ENCODE assay signal across 8 cellular contexts in the genomic region with DNA sequence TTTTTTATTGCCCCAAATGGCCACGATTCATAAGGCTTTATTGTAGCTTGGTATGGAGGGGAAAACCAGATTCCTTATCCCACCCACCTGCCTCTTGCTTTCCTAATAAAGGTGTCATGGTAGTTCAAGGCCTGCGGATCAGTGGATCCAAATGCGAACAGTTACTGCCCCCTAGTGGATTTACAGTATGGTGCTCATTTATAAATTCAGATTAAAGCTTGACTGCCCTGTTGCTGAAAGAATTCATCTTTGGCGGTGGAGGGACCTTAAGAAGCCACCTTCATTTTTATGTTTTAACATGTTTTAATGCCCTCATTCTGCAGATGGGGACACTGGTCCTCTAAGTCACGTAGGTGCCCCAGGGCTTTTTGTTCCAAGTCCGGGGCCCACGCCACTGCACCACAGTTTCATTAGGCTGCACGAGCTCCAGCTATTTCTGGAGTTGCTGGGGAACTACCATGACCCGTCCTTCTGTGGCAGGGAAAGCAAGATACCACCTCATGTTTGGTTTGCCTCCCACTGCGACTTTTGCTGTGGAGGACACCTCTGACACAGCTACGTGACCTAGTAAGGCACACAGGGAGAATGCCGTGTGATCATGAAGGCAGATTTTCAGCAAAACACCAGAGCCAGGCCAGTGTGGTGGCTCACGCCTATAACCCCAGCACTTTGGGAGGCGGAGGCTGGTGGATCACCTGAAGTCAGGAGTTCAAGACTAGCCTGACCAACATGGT. TPM values are rescaled to one million over a fixed set of nuclear protein-coding genes. Genes with fewer than 3 reads are reported as not detected.
A peak's percentile ranks its signal among the peaks of the same experiment; 100 is the strongest.
DNase-seq lines count a peak whose midpoint lies in the region; ATAC-seq and TF ChIP-seq lines count a peak whose summit lies in the region.

No MANE protein-coding gene starts in this region.

- RAD21 ChIA-PET in HCT116 (lab: Charles Lee; ENCODE audit: low non-redundant PET in 1 of 2, low total read pairs in 2 of 2, uncharacterized antibody in 2 of 2, unreplicated experiment in 2 of 2) = interaction anchor here (0.5 to 2.1 kb wide), 10 partner anchors 26 to 361 kb away, joined by 3 to 11 read pairs (median 5); a partner anchor contains a TSS

- H3K4me2 ChIP-seq in HCT116 (ENCODE audit: low read length) = no peak overlapping the region

- H3K27ac Mint-ChIP-seq in activated naive CD4-positive, alpha-beta T cell treated with anti-CD3 and anti-CD28 coated beads, Interleukin-2, amount 10 ng/mL, durations not matched to agents 7 days and 5 days = no peak overlapping the region

- H3K4me3 Mint-ChIP-seq in activated naive CD4-positive, alpha-beta T cell treated with anti-CD3 and anti-CD28 coated beads, Interleukin-2, amount 10 ng/mL, durations not matched to agents 7 days and 5 days = no peak overlapping the region

- TF ChIP-seq POLR2A in HCT116 (IDR thresholded peaks at IDR 0.05; ENCODE audit: borderline replicate concordance, extremely low read depth, insufficient read depth, insufficient read length) = no peak

- H3K27me3 ChIP-seq in HCT116 (ENCODE audit: insufficient read depth, low read length) (no peaks in the 10 kb centered on the region), left ventricle myocardium inferior (ENCODE audit: low read depth) (no peaks in the 10 kb centered on the region)

- H3K79me2 ChIP-seq in HCT116 (ENCODE audit: insufficient read depth, low read length) = no peaks in the 10 kb centered on the region

- H3K36me3 ChIP-seq in HCT116 (ENCODE audit: control insufficient read depth in 1 of 2, insufficient read depth in 2 of 2, low read length in 2 of 2) (no peaks in the 10 kb centered on the region), left ventricle myocardium inferior (no peaks in the 10 kb centered on the region)

- H3K4me1 Mint-ChIP-seq in activated naive CD4-positive, alpha-beta T cell treated with anti-CD3 and anti-CD28 coated beads, Interleukin-2, amount 10 ng/mL, durations not matched to agents 7 days and 5 days = peaks cover 24% of the 10 kb centered on the region

- peaks cover 19% of the 10 kb centered on the region for H3K27me3 Mint-ChIP-seq in activated naive CD4-positive, alpha-beta T cell treated with anti-CD3 and anti-CD28 coated beads, Interleukin-2, amount 10 ng/mL, durations not matched to agents 7 days and 5 days

- BruUV-seq in HCT116 (replicated peaks; lab: Mats Ljungman, UMichigan) = no TSS peak

- TF ChIP-seq CTCF in HCT116 (IDR thresholded peaks at IDR 0.05 in 2 of 3, conservative IDR thresholded peaks at IDR 0.05 in 1 of 3; ENCODE audit: borderline replicate concordance in 1 of 3, insufficient read depth in 1 of 3, low read depth in 2 of 3, low read length in 2 of 3) = peak; percentile 68 to 92 (median 88)
- peak; percentile 87 for TF ChIP-seq CTCF in left ventricle myocardium inferior (IDR thresholded peaks at IDR 0.05; ENCODE audit: borderline replicate concordance)

- H3K9me2 ChIP-seq in HCT116 (ENCODE audit: insufficient read depth) = no peaks in the 10 kb centered on the region

- no peaks in the 10 kb centered on the region for H3K36me3 Mint-ChIP-seq in activated naive CD4-positive, alpha-beta T cell treated with anti-CD3 and anti-CD28 coated beads, Interleukin-2, amount 10 ng/mL, durations not matched to agents 7 days and 5 days

- no peaks in the 10 kb centered on the region; a peak in 1 of 4 replicates for H3K4me1 ChIP-seq in HCT116 (ENCODE audit: control insufficient read depth in 1 of 2, insufficient read depth in 2 of 2, low read length in 2 of 2)
- H3K4me1 ChIP-seq in left ventricle myocardium inferior = peaks cover 45% of the 10 kb centered on the region

- H3K4me3 ChIP-seq in HCT116 (replicated peaks in 1 of 2; ENCODE audit: low read depth in 1 of 2, low read length in 2 of 2) (no peak overlapping the region), left ventricle myocardium inferior (no peak overlapping the region)

- H3K9me3 ChIP-seq in HCT116 (ENCODE audit: control insufficient read depth in 1 of 2, insufficient read depth in 1 of 2, low read depth in 1 of 2, low read length in 2 of 2) (no peaks in the 10 kb centered on the region), left ventricle myocardium inferior (replicated peaks) (no peaks in the 10 kb centered on the region)

- H3K27ac ChIP-seq in HCT116 (ENCODE audit: low read depth, low read length) = no peak overlapping the region
- no peak overlapping the region for H3K27ac ChIP-seq in left ventricle myocardium inferior (replicated peaks)

- DNase-seq in DMS 273 (lab: John Stamatoyannopoulos, UW; ENCODE audit: unreplicated experiment) = peak; percentile 77
- DNase-seq in HCT116 (ENCODE audit: low read depth, low spot score) = peak; percentile 59
- DNase-seq in NCI-H526 (lab: John Stamatoyannopoulos, UW) = peak; percentile 48 to 89
- DNase-seq in activated naive CD4-positive, alpha-beta T cell treated with anti-CD3 and anti-CD28 coated beads, Interleukin-2, amount 10 ng/mL, durations not matched to agents 7 days and 5 days = peak; percentile 56
- no peak for DNase-seq in left ventricle myocardium inferior
- no peak for DNase-seq in sciatic nerve (ENCODE audit: low spot score)
- DNase-seq in ureter (ENCODE audit: low spot score) = no peak

- POLR2A ChIA-PET in HCT116 (lab: Charles Lee) = interaction anchor here (0.7 to 1.7 kb wide), 7 partner anchors 20 to 312 kb away, joined by 3 to 6 read pairs (median 3); a partner anchor contains a TSS

- no peak overlapping the region for H3K9ac ChIP-seq in HCT116 (ENCODE audit: low read length)

- intact Hi-C loops in HCT116 (cut with micrococcal nuclease) = loop anchor here (1.0 to 5.0 kb wide), 5 partner anchors 56 to 361 kb away; no protein-coding TSS in a partner anchor
- intact Hi-C loops in left ventricle myocardium inferior (cut with micrococcal nuclease) = loop anchor here (5.0 kb wide), 1 partner anchor 311 kb away; no protein-coding TSS in a partner anchor
- intact Hi-C loops in sciatic nerve (cut with DNase I) = no loop called here

- CTCF ChIA-PET in HCT116 (lab: Charles Lee) = interaction anchor here (0.6 to 4.9 kb wide), 32 partner anchors 8 to 375 kb away, joined by 3 to 111 read pairs (median 5); a partner anchor contains a TSS
- CTCF ChIA-PET in activated naive CD4-positive, alpha-beta T cell treated with anti-CD3 and anti-CD28 coated beads, Interleukin-2, amount 10 ng/mL, durations not matched to agents 7 days and 5 days (lab: Charles Lee) = interaction anchor here (0.5 to 7.1 kb wide), 41 partner anchors 10 to 424 kb away, joined by 3 to 116 read pairs (median 5); a partner anchor contains a TSS

- peak; percentile 95 for TF ChIP-seq RAD21 in HCT116 (IDR thresholded peaks at IDR 0.05; ENCODE audit: low read depth)

- no peaks in the 10 kb centered on the region for H3K9me3 Mint-ChIP-seq in activated naive CD4-positive, alpha-beta T cell treated with anti-CD3 and anti-CD28 coated beads, Interleukin-2, amount 10 ng/mL, durations not matched to agents 7 days and 5 days

- H4K20me1 ChIP-seq in HCT116 (ENCODE audit: insufficient read depth) = no peaks in the 10 kb centered on the region

- ATAC-seq in HCT116 = peak; percentile 84
- peak; percentile 37 for ATAC-seq in sciatic nerve
- no peak for ATAC-seq in GM21390 (IDR thresholded peaks at IDR 0.05; ENCODE audit: unreplicated experiment)

- H2AFZ ChIP-seq in HCT116 (ENCODE audit: low read depth, low read length, poor library complexity, severe bottlenecking) = no peak overlapping the region

TF ChIP-seq in HCT116, 20 proteins besides CTCF, POLR2A, EP300 and RAD21:
- no peak for TF ChIP-seq CEBPB (IDR thresholded peaks at IDR 0.05; ENCODE audit: low read depth)
- TF ChIP-seq SP1 (IDR thresholded peaks at IDR 0.05; ENCODE audit: low read depth) = no peak
- no peak for TF ChIP-seq POLR2AphosphoS5 (IDR thresholded peaks at IDR 0.05; ENCODE audit: low read depth, low read length)
- TF ChIP-seq YY1 (IDR thresholded peaks at IDR 0.05; ENCODE audit: extremely low read depth, insufficient replicate concordance, low read depth, low read length) = no peak
- TF ChIP-seq ZFX (IDR thresholded peaks at IDR 0.05) = no peak
- TF ChIP-seq JUND (IDR thresholded peaks at IDR 0.05) = no peak
- TF ChIP-seq EZH2 (IDR thresholded peaks at IDR 0.05) = no peak
- no peak for TF ChIP-seq FOSL1 (IDR thresholded peaks at IDR 0.05; ENCODE audit: low read depth)
- no peak for TF ChIP-seq SIN3A (IDR thresholded peaks at IDR 0.05; ENCODE audit: low read depth)
- TF ChIP-seq, protein P1, sequence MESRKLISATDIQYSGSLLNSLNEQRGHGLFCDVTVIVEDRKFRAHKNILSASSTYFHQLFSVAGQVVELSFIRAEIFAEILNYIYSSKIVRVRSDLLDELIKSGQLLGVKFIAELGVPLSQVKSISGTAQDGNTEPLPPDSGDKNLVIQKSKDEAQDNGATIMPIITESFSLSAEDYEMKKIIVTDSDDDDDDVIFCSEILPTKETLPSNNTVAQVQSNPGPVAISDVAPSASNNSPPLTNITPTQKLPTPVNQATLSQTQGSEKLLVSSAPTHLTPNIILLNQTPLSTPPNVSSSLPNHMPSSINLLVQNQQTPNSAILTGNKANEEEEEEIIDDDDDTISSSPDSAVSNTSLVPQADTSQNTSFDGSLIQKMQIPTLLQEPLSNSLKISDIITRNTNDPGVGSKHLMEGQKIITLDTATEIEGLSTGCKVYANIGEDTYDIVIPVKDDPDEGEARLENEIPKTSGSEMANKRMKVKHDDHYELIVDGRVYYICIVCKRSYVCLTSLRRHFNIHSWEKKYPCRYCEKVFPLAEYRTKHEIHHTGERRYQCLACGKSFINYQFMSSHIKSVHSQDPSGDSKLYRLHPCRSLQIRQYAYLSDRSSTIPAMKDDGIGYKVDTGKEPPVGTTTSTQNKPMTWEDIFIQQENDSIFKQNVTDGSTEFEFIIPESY (IDR thresholded peaks at IDR 0.05; ENCODE audit: extremely low read depth, insufficient replicate concordance, low read length) = no peak
- no peak for TF ChIP-seq CBX3 (IDR thresholded peaks at IDR 0.05; ENCODE audit: low read depth)
- TF ChIP-seq, protein P2, sequence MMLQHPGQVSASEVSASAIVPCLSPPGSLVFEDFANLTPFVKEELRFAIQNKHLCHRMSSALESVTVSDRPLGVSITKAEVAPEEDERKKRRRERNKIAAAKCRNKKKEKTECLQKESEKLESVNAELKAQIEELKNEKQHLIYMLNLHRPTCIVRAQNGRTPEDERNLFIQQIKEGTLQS (IDR thresholded peaks at IDR 0.05) = no peak
- no peak for TF ChIP-seq SRF (IDR thresholded peaks at IDR 0.05; ENCODE audit: low read depth)
- no peak for TF ChIP-seq EGR1 (IDR thresholded peaks at IDR 0.05; ENCODE audit: low read depth)
- TF ChIP-seq, protein P3, sequence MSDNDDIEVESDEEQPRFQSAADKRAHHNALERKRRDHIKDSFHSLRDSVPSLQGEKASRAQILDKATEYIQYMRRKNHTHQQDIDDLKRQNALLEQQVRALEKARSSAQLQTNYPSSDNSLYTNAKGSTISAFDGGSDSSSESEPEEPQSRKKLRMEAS (IDR thresholded peaks at IDR 0.05) = no peak
- TF ChIP-seq ELF1 (IDR thresholded peaks at IDR 0.05; ENCODE audit: borderline replicate concordance, low read depth) = no peak
TF ChIP-seq in HCT116: peak in this region for 0.

RNA-seq across cellular contexts. Expression of a gene that starts 15.6 kb away (rescaled TPM):
- total RNA-seq in HCT116 (2021; ENCODE audit: unreplicated experiment) (118 TPM), left ventricle myocardium inferior (9.8 TPM), sciatic nerve (19.4 TPM), ureter (14.4 TPM)
- polyA plus RNA-seq in HCT116 (2012) = 60.3 and 66.2 TPM in 2 replicates

Comparison
In these comparisons a context has a peak if more than half of its experiments do, and no peak if none do; other contexts are left out.
1. DNase-seq: peak in DMS 273 (single experiment), HCT116 (single experiment), NCI-H526 (2 of 2) and activated naive CD4-positive, alpha-beta T cell treated with anti-CD3 and anti-CD28 coated beads, Interleukin-2, amount 10 ng/mL, durations not matched to agents 7 days and 5 days (single experiment); none in left ventricle myocardium inferior (single experiment), sciatic nerve (single experiment) and ureter (single experiment).